ENCODE assay signal across 1 cellular context in the genomic region with DNA sequence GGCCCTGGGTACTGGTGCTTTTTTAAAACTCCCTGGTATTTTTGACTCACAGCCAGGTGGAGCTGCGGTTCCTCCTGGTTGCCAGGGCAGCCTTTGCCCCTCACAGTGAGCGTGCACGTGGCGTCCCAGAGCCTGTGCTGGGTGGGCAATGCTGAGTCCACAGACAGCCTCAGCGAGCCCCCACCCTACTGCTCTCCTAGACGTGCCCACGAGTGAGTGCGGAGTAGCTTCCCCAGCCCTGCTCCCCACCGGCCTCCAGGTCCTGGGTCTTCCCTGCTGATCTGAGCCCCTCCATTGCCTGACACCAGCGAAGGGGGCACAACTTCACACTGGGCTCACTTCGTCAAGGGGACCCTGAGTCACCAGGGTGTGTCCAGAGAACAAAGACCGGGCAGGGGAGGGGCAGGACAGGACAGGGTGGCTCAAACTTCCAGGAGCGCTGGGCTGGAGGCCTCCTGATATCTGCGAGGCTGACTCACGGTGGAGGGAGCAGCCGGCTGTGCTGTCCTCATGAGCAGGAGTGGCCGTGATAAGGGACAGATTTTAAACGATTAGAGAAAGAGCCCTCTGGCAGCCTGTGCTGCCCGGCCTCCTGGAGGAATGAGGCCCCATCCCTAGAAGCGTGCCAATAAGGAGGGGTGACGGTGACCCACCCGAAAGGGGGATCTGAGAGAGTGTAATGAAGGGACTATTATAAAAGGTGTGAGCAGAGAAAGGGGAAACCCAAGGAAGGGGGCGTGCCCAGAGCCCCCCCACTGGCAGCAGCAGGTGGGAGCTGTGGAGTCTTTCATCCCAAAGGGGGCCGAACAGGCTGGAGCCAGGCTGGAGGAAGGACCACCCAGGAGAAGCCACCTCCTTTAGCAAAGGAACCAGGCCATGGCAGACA.
TF ChIP-seq lines count a peak whose summit lies in the region.

No MANE protein-coding gene starts in this region.

TF ChIP-seq in GM23338, 12 proteins besides CTCF, POLR2A, EP300 and RAD21 (continued from another document):
- TF ChIP-seq, protein P1, sequence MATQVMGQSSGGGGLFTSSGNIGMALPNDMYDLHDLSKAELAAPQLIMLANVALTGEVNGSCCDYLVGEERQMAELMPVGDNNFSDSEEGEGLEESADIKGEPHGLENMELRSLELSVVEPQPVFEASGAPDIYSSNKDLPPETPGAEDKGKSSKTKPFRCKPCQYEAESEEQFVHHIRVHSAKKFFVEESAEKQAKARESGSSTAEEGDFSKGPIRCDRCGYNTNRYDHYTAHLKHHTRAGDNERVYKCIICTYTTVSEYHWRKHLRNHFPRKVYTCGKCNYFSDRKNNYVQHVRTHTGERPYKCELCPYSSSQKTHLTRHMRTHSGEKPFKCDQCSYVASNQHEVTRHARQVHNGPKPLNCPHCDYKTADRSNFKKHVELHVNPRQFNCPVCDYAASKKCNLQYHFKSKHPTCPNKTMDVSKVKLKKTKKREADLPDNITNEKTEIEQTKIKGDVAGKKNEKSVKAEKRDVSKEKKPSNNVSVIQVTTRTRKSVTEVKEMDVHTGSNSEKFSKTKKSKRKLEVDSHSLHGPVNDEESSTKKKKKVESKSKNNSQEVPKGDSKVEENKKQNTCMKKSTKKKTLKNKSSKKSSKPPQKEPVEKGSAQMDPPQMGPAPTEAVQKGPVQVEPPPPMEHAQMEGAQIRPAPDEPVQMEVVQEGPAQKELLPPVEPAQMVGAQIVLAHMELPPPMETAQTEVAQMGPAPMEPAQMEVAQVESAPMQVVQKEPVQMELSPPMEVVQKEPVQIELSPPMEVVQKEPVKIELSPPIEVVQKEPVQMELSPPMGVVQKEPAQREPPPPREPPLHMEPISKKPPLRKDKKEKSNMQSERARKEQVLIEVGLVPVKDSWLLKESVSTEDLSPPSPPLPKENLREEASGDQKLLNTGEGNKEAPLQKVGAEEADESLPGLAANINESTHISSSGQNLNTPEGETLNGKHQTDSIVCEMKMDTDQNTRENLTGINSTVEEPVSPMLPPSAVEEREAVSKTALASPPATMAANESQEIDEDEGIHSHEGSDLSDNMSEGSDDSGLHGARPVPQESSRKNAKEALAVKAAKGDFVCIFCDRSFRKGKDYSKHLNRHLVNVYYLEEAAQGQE (IDR thresholded peaks at IDR 0.05; ENCODE audit: unreplicated experiment) = no peak
- TF ChIP-seq POLR2AphosphoS5 (IDR thresholded peaks at IDR 0.05; ENCODE audit: low read depth) (no peak), EZH2 (IDR thresholded peaks at IDR 0.05; ENCODE audit: low read depth, unreplicated experiment) (no peak), CREB1 (CRISPR knock-in tag; IDR thresholded peaks at IDR 0.05; ENCODE audit: low read depth) (no peak), ETS1 (IDR thresholded peaks at IDR 0.05) (no peak), ZNF331 (CRISPR knock-in tag; IDR thresholded peaks at IDR 0.05; ENCODE audit: low read depth) (no peak), ZNF462 (CRISPR knock-in tag; IDR thresholded peaks at IDR 0.05) (no peak), JUNB (IDR thresholded peaks at IDR 0.05; ENCODE audit: unreplicated experiment) (no peak), EZH2phosphoT487 (IDR thresholded peaks at IDR 0.05; ENCODE audit: unreplicated experiment) (no peak), ZNF114 (CRISPR knock-in tag; IDR thresholded peaks at IDR 0.05) (no peak)
